ENCODE assay signal across 8 cellular contexts in the genomic region with DNA sequence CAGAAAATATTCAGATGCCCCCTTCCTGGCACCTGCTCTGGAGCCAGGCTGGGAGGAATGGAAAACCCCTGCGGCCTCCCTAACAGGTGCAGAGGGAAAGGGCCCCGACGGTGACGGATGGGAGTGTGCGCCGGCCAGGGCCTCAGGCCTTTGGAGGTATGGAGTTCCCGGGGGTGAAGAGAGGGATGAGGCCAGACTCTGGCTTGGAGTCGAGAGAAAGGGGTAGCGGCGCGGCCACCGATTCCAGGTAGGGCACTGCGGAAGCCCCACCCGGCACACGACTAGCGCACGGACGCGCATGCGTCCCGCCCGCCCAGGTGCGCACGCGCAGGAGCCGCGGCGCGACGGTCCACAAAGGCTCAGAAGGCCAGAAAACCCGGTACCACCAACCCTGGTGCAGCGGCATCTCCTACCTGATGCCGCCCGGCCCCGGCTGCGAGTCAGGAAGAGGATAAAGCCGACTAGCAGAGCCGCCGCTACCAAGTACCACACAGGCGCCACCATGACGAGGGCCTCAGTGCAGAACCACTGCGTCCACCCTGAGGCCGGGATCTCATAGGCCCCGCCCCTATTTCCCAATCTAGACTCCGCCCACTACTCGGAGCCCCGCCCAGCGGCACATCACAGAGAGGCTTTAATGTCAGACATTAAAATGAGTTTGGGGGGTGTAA. TPM values are rescaled to one million over a fixed set of nuclear protein-coding genes. Genes with fewer than 3 reads are reported as not detected.
DNase-seq lines count a peak whose midpoint lies in the region; ATAC-seq and TF ChIP-seq lines count a peak whose summit lies in the region.

TSS of gene DDRGK1 (minus strand) at position 559 of the 671 bp plus-strand sequence. CDS start at position 504, 55 bp downstream.

- H3K4me3 Mint-ChIP-seq in T-helper 1 cell treated with Interleukin-12 subunit alpha and Interleukin-12 subunit beta and Interleukin-4 antibody, amounts not matched to agents 30 μg/mL and 1 μg/mL, for 36 hours: peak within 1 kb of the TSS; percentile 95

- H3K4me3 ChIP-seq in GM12875 (ENCODE audit: low read depth, low read length): peak within 1 kb of the TSS; percentile 67
- peak within 1 kb of the TSS; percentile 96 for H3K4me3 ChIP-seq in left ventricle myocardium inferior
- H3K4me3 ChIP-seq in psoas muscle: peak within 1 kb of the TSS; percentile 94
- peak within 1 kb of the TSS; percentile 82 for H3K4me3 ChIP-seq in urinary bladder (ENCODE audit: low read depth, low read length)

- DNase-seq in NCI-H1417 treated with DMSO at 0.1 percent for 48 hours (lab: John Stamatoyannopoulos, UW) (peak; percentile 81), amniotic stem cell (lab: John Stamatoyannopoulos, UW) (peak; percentile 52), left ventricle myocardium inferior (peak; percentile 91), psoas muscle (peak; percentile 87 to 93)

- 0% methylated on average over 37 to 48 of the region's 48 CpGs for WGBS in psoas muscle, 3 donors
- WGBS in urinary bladder: under 1% methylated on average over 48 of the region's 48 CpGs

- H3K27ac Mint-ChIP-seq in T-helper 1 cell treated with Interleukin-12 subunit alpha and Interleukin-12 subunit beta and Interleukin-4 antibody, amounts not matched to agents 30 μg/mL and 1 μg/mL, for 36 hours: peak within 1 kb of the TSS; percentile 98

- no peaks in the 10 kb centered on the region for H3K27me3 Mint-ChIP-seq in T-helper 1 cell treated with Interleukin-12 subunit alpha and Interleukin-12 subunit beta and Interleukin-4 antibody, amounts not matched to agents 30 μg/mL and 1 μg/mL, for 36 hours (ENCODE audit: low read depth)

- intact Hi-C loops in left ventricle myocardium inferior (cut with micrococcal nuclease): no loop called here
- intact Hi-C loops in psoas muscle (cut with DNase I): loop anchor here in 1 of 2 donors (10.0 kb wide), 1 partner anchor 159 kb away; the partner anchor contains the start of genes GNRH2 and MRPS26

- no peaks in the 10 kb centered on the region for H3K9me3 Mint-ChIP-seq in T-helper 1 cell treated with Interleukin-12 subunit alpha and Interleukin-12 subunit beta and Interleukin-4 antibody, amounts not matched to agents 30 μg/mL and 1 μg/mL, for 36 hours

- H3K4me1 Mint-ChIP-seq in T-helper 1 cell treated with Interleukin-12 subunit alpha and Interleukin-12 subunit beta and Interleukin-4 antibody, amounts not matched to agents 30 μg/mL and 1 μg/mL, for 36 hours (ENCODE audit: low read depth): peaks cover 14% of the 10 kb centered on the region

- H3K27me3 ChIP-seq in left ventricle myocardium inferior (ENCODE audit: low read depth) (no peaks in the 10 kb centered on the region), psoas muscle (ENCODE audit: insufficient read depth in 3 of 3, low read length in 2 of 3) (peaks cover 0 to 2% (median 0%) of the 10 kb centered on the region in 3 donors)

- ATAC-seq in HG02759 (IDR thresholded peaks at IDR 0.05; ENCODE audit: unreplicated experiment): peak; percentile 85
- peak; percentile 96 to 97 (median 96) for ATAC-seq in psoas muscle

- H3K36me3 ChIP-seq in left ventricle myocardium inferior (peaks cover 21% of the 10 kb centered on the region), psoas muscle (ENCODE audit: insufficient read depth in 1 of 2, low read depth in 1 of 2) (peaks cover 0 to 34% of the 10 kb centered on the region in 2 donors), urinary bladder (ENCODE audit: insufficient read depth) (peaks cover 2% of the 10 kb centered on the region)

- peaks cover 28% of the 10 kb centered on the region for H3K4me1 ChIP-seq in left ventricle myocardium inferior
- peaks cover 11% of the 10 kb centered on the region for H3K4me1 ChIP-seq in psoas muscle
- peaks cover 2% of the 10 kb centered on the region for H3K4me1 ChIP-seq in urinary bladder (ENCODE audit: insufficient read depth)

- H3K9me3 ChIP-seq in left ventricle myocardium inferior (replicated peaks) (no peaks in the 10 kb centered on the region), psoas muscle (no peaks in the 10 kb centered on the region)

- TF ChIP-seq CTCF in GM12875 (IDR thresholded peaks at IDR 0.05; ENCODE audit: borderline replicate concordance, insufficient read depth, low read depth, low read length) (no peak), left ventricle myocardium inferior (IDR thresholded peaks at IDR 0.05; ENCODE audit: borderline replicate concordance) (no peak), psoas muscle (IDR thresholded peaks at IDR 0.05) (no peak)

- H3K36me3 Mint-ChIP-seq in T-helper 1 cell treated with Interleukin-12 subunit alpha and Interleukin-12 subunit beta and Interleukin-4 antibody, amounts not matched to agents 30 μg/mL and 1 μg/mL, for 36 hours (ENCODE audit: low read depth): peaks cover 17% of the 10 kb centered on the region

- H3K27ac ChIP-seq in left ventricle myocardium inferior (replicated peaks) (peak within 1 kb of the TSS; percentile 96), psoas muscle (peak within 1 kb of the TSS; percentile 91), urinary bladder (ENCODE audit: low read depth) (peak within 1 kb of the TSS; percentile 68)

RNA-seq across cellular contexts. Expression of gene DDRGK1, which starts in this region (rescaled TPM):
- total RNA-seq in left ventricle myocardium inferior: 30.0 TPM
- 10 to 100 TPM; 36.6 to 49.7 (median 42.3) TPM for total RNA-seq in psoas muscle
- 10 to 100 TPM; 58.3 to 82.2 (median 71.7) TPM for polyA plus RNA-seq in psoas muscle
- total RNA-seq in urinary bladder: 14.8 TPM
- polyA plus RNA-seq in urinary bladder: 76.3 TPM

Comparison
In these comparisons a context has a peak if more than half of its experiments do, and no peak if none do; other contexts are left out.
1. Peak in every context shown above with its lines: DNase-seq, ATAC-seq, H3K4me3 ChIP-seq and H3K27ac ChIP-seq.